28 cellular contexts compared by ENCODE assay signal in the genomic region with DNA sequence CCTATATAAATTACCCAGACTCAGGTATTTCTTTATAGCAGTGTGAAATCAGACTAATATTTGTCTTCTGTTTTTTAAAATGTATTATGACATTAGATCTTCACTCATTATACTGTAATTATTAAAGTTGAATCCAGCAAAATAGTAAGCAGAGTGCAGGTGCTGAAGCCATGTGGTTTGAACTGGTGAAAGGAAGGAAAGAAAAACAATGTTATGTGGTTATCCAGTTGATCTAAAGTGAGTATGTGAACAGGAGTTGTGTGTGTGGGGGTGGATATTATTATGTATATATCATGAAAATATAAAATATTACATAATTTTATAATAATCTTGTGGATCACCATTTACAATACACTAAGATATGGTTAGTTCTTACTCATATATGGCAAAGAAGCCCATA.
"Had no signal": no experiment of that assay in that cellular context is flagged by ENCODE, and none has a peak within 500 bp of the region (broad histone marks: within the 10 kb centered on the region; RNA-seq: fewer than 3 reads in every experiment).

No MANE protein-coding gene starts in this region.

- H3K79me2 ChIP-seq: parathyroid adenoma had no signal

- H3K4me2 ChIP-seq: neural progenitor cell had no signal

- H3K4me3 ChIP-seq: neural progenitor cell, ovary, psoas muscle, right lobe of liver, sigmoid colon, suprapubic skin, testis, tibial artery, transverse colon, upper lobe of right lung, uterus had no signal

- H3K4me1 ChIP-seq: parathyroid adenoma, psoas muscle, right lobe of liver, sigmoid colon, suprapubic skin, testis, tibial artery, transverse colon, upper lobe of right lung, uterus had no signal

- H3K9ac ChIP-seq: neural progenitor cell, parathyroid adenoma had no signal

- H3K27ac ChIP-seq: neural progenitor cell, ovary, parathyroid adenoma, psoas muscle, right lobe of liver, sigmoid colon, suprapubic skin, testis, tibial artery, transverse colon, upper lobe of right lung, uterus had no signal

- H2AFZ ChIP-seq: parathyroid adenoma had no signal

- DNase-seq: naive thymus-derived CD8-positive, alpha-beta T cell; nephron progenitor cell; occipital lobe; ovary; posterior cingulate gyrus; psoas muscle; right cardiac atrium; right lobe of liver; sigmoid colon; small intestine; stimulated activated CD4-positive, alpha-beta T cell treated with anti-CD3 and anti-CD28 coated beads, Interleukin-15, amount 100 ng/mL, for 24 hours; stimulated activated CD4-positive, alpha-beta T cell treated with anti-CD3 and anti-CD28 coated beads, Interleukin-2, amount 100 ng/mL, for 24 hours; stimulated activated CD4-positive, alpha-beta T cell treated with anti-CD3 and anti-CD28 coated beads, Interleukin-2, amount 100 ng/mL, for 48 hours; stimulated activated CD4-positive, alpha-beta T cell treated with anti-CD3 and anti-CD28 coated beads, Interleukin-4, amount 100 ng/mL, for 24 hours; stimulated activated naive B cell treated with anti-CD40 and anti-IgM and Interleukin-4, amounts not matched to agents 10 μg/mL and 1 μg/mL and 100 μg/mL, for 72 hours; stimulated activated naive CD4-positive, alpha-beta T cell treated with Interleukin-2 at 50 U/mL for 16 hours; stimulated activated naive CD8-positive, alpha-beta T cell treated with anti-CD3 and anti-CD28 coated beads, Interleukin-15, amount 100 ng/mL, for 72 hours; substantia nigra; testis; tibial artery; transverse colon; upper lobe of right lung; uterus had no signal

- H3K36me3 ChIP-seq: neural progenitor cell, ovary, right lobe of liver, sigmoid colon, suprapubic skin, tibial artery, transverse colon, upper lobe of right lung, uterus had no signal

- H3K27me3 ChIP-seq: neural progenitor cell, ovary, right lobe of liver, sigmoid colon, suprapubic skin, testis, tibial artery, transverse colon, upper lobe of right lung, uterus had no signal

- H3K9me3 ChIP-seq: ovary, psoas muscle, right lobe of liver, sigmoid colon, suprapubic skin, testis, tibial artery, transverse colon, upper lobe of right lung, uterus had no signal

- ATAC-seq: naive thymus-derived CD8-positive, alpha-beta T cell; natural killer cell treated with Interleukin-12 subunit alpha and Interleukin-12 subunit beta and Interleukin-15 and Interleukin-18, amount 100 ng/mL, for 72 hours; psoas muscle; right cardiac atrium; right lobe of liver; stimulated activated effector memory CD8-positive, alpha-beta T cell treated with anti-CD3 and anti-CD28 coated beads, Interleukin-12 subunit alpha, Interleukin-12 subunit beta, amount 100 ng/mL, for 72 hours; stimulated activated naive B cell treated with anti-CD40 and anti-IgM and Interleukin-4, amounts not matched to agents 10 μg/mL and 1 μg/mL and 100 μg/mL, for 72 hours; stimulated activated naive CD8-positive, alpha-beta T cell treated with anti-CD3 and anti-CD28 coated beads, Interleukin-15, amount 100 ng/mL, for 72 hours; upper lobe of right lung had no signal
